Comparison of ENCODE assay signal across 2 cellular contexts in genomic region chr4:184417802-184418511, GRCh38.
TF ChIP-seq lines count a peak whose summit lies in the region.

No MANE protein-coding gene starts in this region.

TF ChIP-seq in HCT116, 20 proteins besides CTCF, POLR2A, EP300 and RAD21 (continued from another document):
- no peak for TF ChIP-seq ATF3 (IDR thresholded peaks at IDR 0.05)
- no peak for TF ChIP-seq EZH2 (IDR thresholded peaks at IDR 0.05)
- no peak for TF ChIP-seq YY1 (IDR thresholded peaks at IDR 0.05; ENCODE audit: extremely low read depth, insufficient replicate concordance, low read depth, low read length)
TF ChIP-seq in HCT116: peak in this region for 5.

TF ChIP-seq in K562, 482 proteins besides CTCF, POLR2A, EP300 and RAD21 (continued from another document):
- TF ChIP-seq FOSL1 (tag; conservative IDR thresholded peaks at IDR 0.05) (peak; percentile 98), FOS (IDR thresholded peaks at IDR 0.05; ENCODE audit: extremely low read depth, insufficient read length) (peak; percentile 50), SMARCE1 (IDR thresholded peaks at IDR 0.05) (peak; percentile 68), EHMT2 (IDR thresholded peaks at IDR 0.05) (peak; percentile 53; the same call in 1 of the 2 replicates), HDAC2 (IDR thresholded peaks at IDR 0.05) (0 out of 2 replicates have a peak, but pooled peaks have one; percentile 19), DPF2 (IDR thresholded peaks at IDR 0.05) (peak; percentile 63; the same call in 1 of the 2 replicates), SPI1 (IDR thresholded peaks at IDR 0.05; ENCODE audit: borderline replicate concordance, low read depth, low read length) (no peak)
- TF ChIP-seq, protein P1, sequence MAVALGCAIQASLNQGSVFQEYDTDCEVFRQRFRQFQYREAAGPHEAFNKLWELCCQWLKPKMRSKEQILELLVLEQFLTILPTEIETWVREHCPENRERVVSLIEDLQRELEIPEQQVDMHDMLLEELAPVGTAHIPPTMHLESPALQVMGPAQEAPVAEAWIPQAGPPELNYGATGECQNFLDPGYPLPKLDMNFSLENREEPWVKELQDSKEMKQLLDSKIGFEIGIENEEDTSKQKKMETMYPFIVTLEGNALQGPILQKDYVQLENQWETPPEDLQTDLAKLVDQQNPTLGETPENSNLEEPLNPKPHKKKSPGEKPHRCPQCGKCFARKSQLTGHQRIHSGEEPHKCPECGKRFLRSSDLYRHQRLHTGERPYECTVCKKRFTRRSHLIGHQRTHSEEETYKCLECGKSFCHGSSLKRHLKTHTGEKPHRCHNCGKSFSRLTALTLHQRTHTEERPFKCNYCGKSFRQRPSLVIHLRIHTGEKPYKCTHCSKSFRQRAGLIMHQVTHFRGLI (CRISPR knock-in tag; IDR thresholded peaks at IDR 0.05), result no peak
- TF ChIP-seq, protein P2, sequence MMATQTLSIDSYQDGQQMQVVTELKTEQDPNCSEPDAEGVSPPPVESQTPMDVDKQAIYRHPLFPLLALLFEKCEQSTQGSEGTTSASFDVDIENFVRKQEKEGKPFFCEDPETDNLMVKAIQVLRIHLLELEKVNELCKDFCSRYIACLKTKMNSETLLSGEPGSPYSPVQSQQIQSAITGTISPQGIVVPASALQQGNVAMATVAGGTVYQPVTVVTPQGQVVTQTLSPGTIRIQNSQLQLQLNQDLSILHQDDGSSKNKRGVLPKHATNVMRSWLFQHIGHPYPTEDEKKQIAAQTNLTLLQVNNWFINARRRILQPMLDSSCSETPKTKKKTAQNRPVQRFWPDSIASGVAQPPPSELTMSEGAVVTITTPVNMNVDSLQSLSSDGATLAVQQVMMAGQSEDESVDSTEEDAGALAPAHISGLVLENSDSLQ (IDR thresholded peaks at IDR 0.05), result no peak
